1 cellular context compared by ENCODE assay signal in genomic region chr16:69972935-69973334, GRCh38. TPM values are rescaled to one million over a fixed set of nuclear protein-coding genes. Genes with fewer than 3 reads are reported as not detected.
"Had no signal": no experiment of that assay in that cellular context is flagged by ENCODE, and none has a peak within 500 bp of the region (broad histone marks: within the 10 kb centered on the region; RNA-seq: fewer than 3 reads in every experiment).

No MANE protein-coding gene starts in this region.

RNA-seq across cellular contexts. Expression of gene CLEC18A, which starts 21.8 kb away (rescaled TPM):
- total RNA-seq: occipital lobe had no signal
